In the genomic region with DNA sequence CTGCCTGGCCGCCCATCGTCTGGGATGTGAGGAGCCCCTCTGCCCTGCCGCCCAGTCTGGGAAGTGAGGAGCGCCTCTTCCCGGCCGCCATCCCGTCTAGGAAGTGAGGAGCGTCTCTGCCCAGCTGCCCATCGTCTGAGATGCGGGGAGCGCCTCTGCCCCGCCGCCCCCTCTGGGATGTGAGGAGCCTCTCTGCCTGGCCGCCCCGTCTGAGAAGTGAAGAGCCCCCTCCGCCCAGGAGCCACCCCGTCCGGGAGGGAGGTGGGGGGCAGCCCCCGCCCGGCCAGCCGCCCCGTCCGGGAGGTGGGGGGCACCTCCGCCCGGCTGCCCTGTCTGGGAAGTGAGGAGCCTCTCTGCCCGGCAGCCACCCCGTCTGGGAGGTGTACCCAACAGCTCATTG, we compare ENCODE assay signal across 17 cellular contexts. TPM values are rescaled to one million over a fixed set of nuclear protein-coding genes. Genes with fewer than 3 reads are reported as not detected.
"Had no signal": no experiment of that assay in that cellular context is flagged by ENCODE, and none has a peak within 500 bp of the region (broad histone marks: within the 10 kb centered on the region; RNA-seq: fewer than 3 reads in every experiment).

No MANE protein-coding gene starts in this region.

RNA-seq across cellular contexts. Expression of a gene that starts 3.4 kb away (rescaled TPM):
- total RNA-seq: activated naive CD4-positive, alpha-beta T cell treated with anti-CD3 and anti-CD28 coated beads for 36 hours; activated naive CD4-positive, alpha-beta T cell treated with anti-CD3 and anti-CD28 coated beads, Interleukin-2, amount 50 U/mL, for 72 hours; activated naive CD8-positive, alpha-beta T cell treated with anti-CD3 and anti-CD28 coated beads for 36 hours; activated naive CD8-positive, alpha-beta T cell treated with anti-CD3 and anti-CD28 coated beads, Interleukin-2, amount 10 ng/mL, durations not matched to agents 7 days and 5 days; activated T-cell treated with anti-CD3 and anti-CD28 coated beads, Interleukin-2, amount 50 U/mL, for 4 hours; activated T-cell treated with anti-CD3 and anti-CD28 coated beads, Interleukin-2, amount 50 U/mL, for 72 hours; activated T-helper 1 cell treated with anti-CD3 and anti-CD28 coated beads, Interleukin-12 subunit alpha, Interleukin-12 subunit beta, Interleukin-2, Interleukin-4 antibody, amounts not matched to agents 30 ng/mL and 10 ng/mL and 1 ng/mL, durations not matched to agents 14 hours and 24 hours and 36 hours; activated T-helper 17 cell treated with anti-CD3 and anti-CD28 coated beads, Interleukin-2, amount 50 U/mL, for 72 hours; activated T-helper 2 cell treated with anti-CD3 and anti-CD28 coated beads, Interferon-gamma antibody, Interleukin-2, Interleukin-4, amounts not matched to agents 10 μg/mL and 5 μg/mL and 100 μg/mL, durations not matched to agents 14 hours and 24 hours and 36 hours; aorta; ascending aorta; body of pancreas; breast epithelium; bronchial epithelial cell; cardiac muscle cell; cardiac septum had no signal
- polyA plus RNA-seq: adipose tissue, aorta, cardiac muscle cell had no signal
